In genomic region chr18:24875761-24876160, GRCh38 we compare ENCODE assay signal across 23 cellular contexts.
"Had no signal": no experiment of that assay in that cellular context is flagged by ENCODE, and none has a peak within 500 bp of the region (broad histone marks: within the 10 kb centered on the region; RNA-seq: fewer than 3 reads in every experiment).

No MANE protein-coding gene starts in this region.

- ATAC-seq: activated T-helper 17 cell treated with anti-CD3 and anti-CD28 coated beads, Interleukin-2, amount 50 U/mL, for 72 hours; esophagus mucosa; left ventricle myocardium superior; pancreas; psoas muscle; stimulated activated effector memory CD8-positive, alpha-beta T cell treated with anti-CD3 and anti-CD28 coated beads, Interleukin-12 subunit alpha, Interleukin-12 subunit beta, amount 100 ng/mL, for 72 hours had no signal

- H3K27me3 ChIP-seq: pancreas, right atrium auricular region, stomach, suprapubic skin, tibial nerve had no signal

- H3K9me3 ChIP-seq: pancreas, psoas muscle, right atrium auricular region, stomach, suprapubic skin, tibial nerve had no signal

- H3K4me1 ChIP-seq: pancreas, psoas muscle, right atrium auricular region, stomach, suprapubic skin had no signal

- H3K4me3 ChIP-seq: pancreas, psoas muscle, right atrium auricular region, stomach, suprapubic skin, tibial nerve had no signal

- H3K27ac ChIP-seq: pancreas, psoas muscle, right atrium auricular region, stomach, suprapubic skin, tibial nerve had no signal

- FAIRE-seq: astrocyte, colon, frontal cortex, pancreas had no signal

- DNase-seq: activated CD8-positive, alpha-beta memory T cell treated with anti-CD3 and anti-CD28 coated beads for 24 hours; activated CD8-positive, alpha-beta memory T cell treated with anti-CD3 and anti-CD28 coated beads, Interleukin-2, amount 50 U/mL, for 4 hours; activated naive CD8-positive, alpha-beta T cell treated with anti-CD3 and anti-CD28 coated beads for 36 hours; activated T-cell treated with anti-CD3 and anti-CD28 coated beads, Interleukin-2, amount 50 U/mL, for 24 hours; central memory CD4-positive, alpha-beta T cell; effector memory CD4-positive, alpha-beta T cell; hippocampal formation; kidney glomerular epithelial cell; left ventricle myocardium superior; mammary epithelial cell; pancreas; psoas muscle; stimulated activated CD4-positive, alpha-beta T cell treated with anti-CD3 and anti-CD28 coated beads, Interleukin-2, amount 100 ng/mL, for 24 hours; stomach had no signal

- H3K36me3 ChIP-seq: pancreas, right atrium auricular region, stomach, suprapubic skin, tibial nerve had no signal
